1 cellular context compared by ENCODE assay signal in the genomic region with DNA sequence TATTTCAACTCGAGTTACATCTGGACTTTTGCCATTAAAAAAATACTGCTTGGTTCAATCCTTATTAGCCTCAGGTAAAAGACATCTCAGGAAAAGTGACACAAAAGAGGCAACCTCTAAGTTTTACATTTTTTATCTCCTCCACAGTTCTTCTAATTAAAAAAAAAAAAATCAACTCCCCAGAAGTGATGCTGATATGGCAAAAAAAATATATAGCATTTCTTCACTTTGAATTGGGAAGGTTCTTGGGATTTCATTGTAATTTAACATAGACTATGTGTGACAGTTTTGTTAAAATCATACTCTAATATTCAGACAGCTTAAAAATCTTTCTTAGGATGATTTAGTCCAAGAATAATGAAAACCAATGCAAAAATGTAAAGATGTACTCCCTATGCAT.
TF ChIP-seq lines count a peak whose summit lies in the region.

No MANE protein-coding gene starts in this region.

TF ChIP-seq in GM12878, 131 proteins besides CTCF, POLR2A, EP300 and RAD21 (continued from another document):
- TF ChIP-seq, protein P1, sequence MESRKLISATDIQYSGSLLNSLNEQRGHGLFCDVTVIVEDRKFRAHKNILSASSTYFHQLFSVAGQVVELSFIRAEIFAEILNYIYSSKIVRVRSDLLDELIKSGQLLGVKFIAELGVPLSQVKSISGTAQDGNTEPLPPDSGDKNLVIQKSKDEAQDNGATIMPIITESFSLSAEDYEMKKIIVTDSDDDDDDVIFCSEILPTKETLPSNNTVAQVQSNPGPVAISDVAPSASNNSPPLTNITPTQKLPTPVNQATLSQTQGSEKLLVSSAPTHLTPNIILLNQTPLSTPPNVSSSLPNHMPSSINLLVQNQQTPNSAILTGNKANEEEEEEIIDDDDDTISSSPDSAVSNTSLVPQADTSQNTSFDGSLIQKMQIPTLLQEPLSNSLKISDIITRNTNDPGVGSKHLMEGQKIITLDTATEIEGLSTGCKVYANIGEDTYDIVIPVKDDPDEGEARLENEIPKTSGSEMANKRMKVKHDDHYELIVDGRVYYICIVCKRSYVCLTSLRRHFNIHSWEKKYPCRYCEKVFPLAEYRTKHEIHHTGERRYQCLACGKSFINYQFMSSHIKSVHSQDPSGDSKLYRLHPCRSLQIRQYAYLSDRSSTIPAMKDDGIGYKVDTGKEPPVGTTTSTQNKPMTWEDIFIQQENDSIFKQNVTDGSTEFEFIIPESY (IDR thresholded peaks at IDR 0.05): no peak
- TF ChIP-seq HDGF (IDR thresholded peaks at IDR 0.05): no peak
- no peak for TF ChIP-seq FOS (IDR thresholded peaks at IDR 0.05; ENCODE audit: borderline replicate concordance, extremely low read depth, insufficient read length)
- no peak for TF ChIP-seq NFXL1 (IDR thresholded peaks at IDR 0.05; ENCODE audit: borderline replicate concordance)
- no peak for TF ChIP-seq ASH2L (IDR thresholded peaks at IDR 0.05; ENCODE audit: borderline replicate concordance, low read depth)
- TF ChIP-seq, protein P2, sequence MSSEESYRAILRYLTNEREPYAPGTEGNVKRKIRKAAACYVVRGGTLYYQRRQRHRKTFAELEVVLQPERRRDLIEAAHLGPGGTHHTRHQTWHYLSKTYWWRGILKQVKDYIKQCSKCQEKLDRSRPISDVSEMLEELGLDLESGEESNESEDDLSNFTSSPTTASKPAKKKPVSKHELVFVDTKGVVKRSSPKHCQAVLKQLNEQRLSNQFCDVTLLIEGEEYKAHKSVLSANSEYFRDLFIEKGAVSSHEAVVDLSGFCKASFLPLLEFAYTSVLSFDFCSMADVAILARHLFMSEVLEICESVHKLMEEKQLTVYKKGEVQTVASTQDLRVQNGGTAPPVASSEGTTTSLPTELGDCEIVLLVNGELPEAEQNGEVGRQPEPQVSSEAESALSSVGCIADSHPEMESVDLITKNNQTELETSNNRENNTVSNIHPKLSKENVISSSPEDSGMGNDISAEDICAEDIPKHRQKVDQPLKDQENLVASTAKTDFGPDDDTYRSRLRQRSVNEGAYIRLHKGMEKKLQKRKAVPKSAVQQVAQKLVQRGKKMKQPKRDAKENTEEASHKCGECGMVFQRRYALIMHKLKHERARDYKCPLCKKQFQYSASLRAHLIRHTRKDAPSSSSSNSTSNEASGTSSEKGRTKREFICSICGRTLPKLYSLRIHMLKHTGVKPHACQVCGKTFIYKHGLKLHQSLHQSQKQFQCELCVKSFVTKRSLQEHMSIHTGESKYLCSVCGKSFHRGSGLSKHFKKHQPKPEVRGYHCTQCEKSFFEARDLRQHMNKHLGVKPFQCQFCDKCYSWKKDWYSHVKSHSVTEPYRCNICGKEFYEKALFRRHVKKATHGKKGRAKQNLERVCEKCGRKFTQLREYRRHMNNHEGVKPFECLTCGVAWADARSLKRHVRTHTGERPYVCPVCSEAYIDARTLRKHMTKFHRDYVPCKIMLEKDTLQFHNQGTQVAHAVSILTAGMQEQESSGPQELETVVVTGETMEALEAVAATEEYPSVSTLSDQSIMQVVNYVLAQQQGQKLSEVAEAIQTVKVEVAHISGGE (CRISPR knock-in tag; IDR thresholded peaks at IDR 0.05): no peak
- TF ChIP-seq, protein P3, sequence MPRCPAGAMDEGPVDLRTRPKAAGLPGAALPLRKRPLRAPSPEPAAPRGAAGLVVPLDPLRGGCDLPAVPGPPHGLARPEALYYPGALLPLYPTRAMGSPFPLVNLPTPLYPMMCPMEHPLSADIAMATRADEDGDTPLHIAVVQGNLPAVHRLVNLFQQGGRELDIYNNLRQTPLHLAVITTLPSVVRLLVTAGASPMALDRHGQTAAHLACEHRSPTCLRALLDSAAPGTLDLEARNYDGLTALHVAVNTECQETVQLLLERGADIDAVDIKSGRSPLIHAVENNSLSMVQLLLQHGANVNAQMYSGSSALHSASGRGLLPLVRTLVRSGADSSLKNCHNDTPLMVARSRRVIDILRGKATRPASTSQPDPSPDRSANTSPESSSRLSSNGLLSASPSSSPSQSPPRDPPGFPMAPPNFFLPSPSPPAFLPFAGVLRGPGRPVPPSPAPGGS (IDR thresholded peaks at IDR 0.05; ENCODE audit: borderline replicate concordance, insufficient read depth, low read depth, low read length, poor library complexity, severe bottlenecking): no peak
- TF ChIP-seq CBX3 (IDR thresholded peaks at IDR 0.05; ENCODE audit: borderline replicate concordance, low read depth): no peak
